In the genomic region with DNA sequence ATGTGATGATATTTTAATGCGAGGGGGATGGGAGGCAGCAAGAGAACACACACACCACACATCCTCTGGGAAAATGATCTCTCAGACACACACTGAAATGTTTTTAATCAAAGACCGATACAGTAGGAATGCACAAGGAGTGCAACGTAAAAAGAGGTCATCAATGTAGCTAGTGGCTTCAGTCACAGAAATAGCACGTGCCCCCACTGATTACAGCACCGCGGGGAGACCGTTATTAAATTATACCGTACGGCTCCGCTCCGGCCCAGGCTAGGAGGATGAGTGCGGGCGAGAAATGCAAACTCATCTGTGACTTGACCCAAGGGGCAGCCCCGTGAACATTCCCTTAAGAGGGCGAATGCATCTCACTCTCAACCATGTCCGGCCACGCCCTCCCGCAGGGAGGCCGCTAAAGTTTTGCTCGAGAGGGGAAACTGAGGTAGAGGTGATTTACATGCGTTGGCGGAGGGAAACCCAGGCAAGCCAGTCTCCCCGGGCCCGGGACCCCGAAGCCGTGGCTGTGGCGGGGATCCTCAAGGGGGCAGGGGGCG, we compare ENCODE assay signal across 8 cellular contexts. TPM values are rescaled to one million over a fixed set of nuclear protein-coding genes. Genes with fewer than 3 reads are reported as not detected.
A peak's percentile ranks its signal among the peaks of the same experiment; 100 is the strongest.
DNase-seq lines count a peak whose midpoint lies in the region; ATAC-seq, FAIRE-seq and TF ChIP-seq lines count a peak whose summit lies in the region.

No MANE protein-coding gene starts in this region.

- no peak for FAIRE-seq in endothelial cell of umbilical vein (lab: Jason Lieb, UNC)

- H2AFZ ChIP-seq in endothelial cell of umbilical vein (ENCODE audit: low read depth, low read length) = no peak overlapping the region

- no peaks in the 10 kb centered on the region for H3K27me3 Mint-ChIP-seq in activated B cell treated with CpG ODN at 0.5 μM for 24 hours
- no peaks in the 10 kb centered on the region for H3K27me3 Mint-ChIP-seq in stimulated activated memory B cell treated with anti-CD40 and anti-IgM and Interleukin-4, amounts not matched to agents 10 μg/mL and 1 μg/mL and 100 μg/mL, for 72 hours

- H3K4me1 ChIP-seq in endothelial cell of umbilical vein (ENCODE audit: control insufficient read depth, extremely low read depth, insufficient read depth, low read length) (peaks cover 29% of the 10 kb centered on the region), mucosa of descending colon (ENCODE audit: low read depth) (peaks cover 43% of the 10 kb centered on the region)

- no peaks in the 10 kb centered on the region for H3K9me3 Mint-ChIP-seq in activated B cell treated with CpG ODN at 0.5 μM for 24 hours
- H3K9me3 Mint-ChIP-seq in stimulated activated memory B cell treated with anti-CD40 and anti-IgM and Interleukin-4, amounts not matched to agents 10 μg/mL and 1 μg/mL and 100 μg/mL, for 72 hours = no peaks in the 10 kb centered on the region

- H3K36me3 Mint-ChIP-seq in activated B cell treated with CpG ODN at 0.5 μM for 24 hours (ENCODE audit: low read depth) = peaks cover 52% of the 10 kb centered on the region
- H3K36me3 Mint-ChIP-seq in stimulated activated memory B cell treated with anti-CD40 and anti-IgM and Interleukin-4, amounts not matched to agents 10 μg/mL and 1 μg/mL and 100 μg/mL, for 72 hours = peaks cover 11% of the 10 kb centered on the region

- CTCF ChIA-PET in activated B cell treated with CpG ODN at 0.5 μM for 24 hours (lab: Charles Lee) = no interaction called here
- CTCF ChIA-PET in endothelial cell of umbilical vein (lab: Charles Lee) = interaction anchor here (1.4 to 2.2 kb wide), 2 partner anchors 9 to 32 kb away, joined by 3 to 8 read pairs; no protein-coding TSS in a partner anchor

- H3K27ac Mint-ChIP-seq in activated B cell treated with CpG ODN at 0.5 μM for 24 hours = peak overlapping the region; percentile 96
- H3K27ac Mint-ChIP-seq in stimulated activated memory B cell treated with anti-CD40 and anti-IgM and Interleukin-4, amounts not matched to agents 10 μg/mL and 1 μg/mL and 100 μg/mL, for 72 hours = peak overlapping the region; percentile 89

- H3K4me3 ChIP-seq in endothelial cell of umbilical vein (replicated peaks in 1 of 3; ENCODE audit: insufficient read depth in 1 of 3, low read depth in 1 of 3, low read length in 3 of 3) = peak overlapping the region; percentile 26 to 94 (median 81)
- peak overlapping the region; percentile 75 for H3K4me3 ChIP-seq in mucosa of descending colon

- H3K36me3 ChIP-seq in endothelial cell of umbilical vein (ENCODE audit: control insufficient read depth in 2 of 2, extremely low read depth in 1 of 2, insufficient read depth in 2 of 2, low read length in 2 of 2) (peaks cover 2 to 6% of the 10 kb centered on the region in 2 experiments), mucosa of descending colon (ENCODE audit: low read depth) (no peaks in the 10 kb centered on the region)

- peaks cover 86% of the 10 kb centered on the region for H3K79me2 ChIP-seq in endothelial cell of umbilical vein (ENCODE audit: control insufficient read depth, insufficient read depth, low read length)

- no peaks in the 10 kb centered on the region for H3K27me3 ChIP-seq in endothelial cell of umbilical vein (ENCODE audit: control insufficient read depth in 2 of 2, insufficient read depth in 2 of 2, low read length in 2 of 2)

- DNase-seq in D341Med (ENCODE audit: low spot score) (peak; percentile 44), HK-2 (ENCODE audit: unreplicated experiment) (peak; percentile 42), activated B cell treated with CpG ODN at 0.5 μM for 24 hours (no peak), endothelial cell of umbilical vein (ENCODE audit: low read depth, low spot score) (peak; percentile 48), mucosa of descending colon (peak in 1 of 3 donors; percentile 38), NCI-H1436 (lab: John Stamatoyannopoulos, UW) (no peak)

- H3K9me1 ChIP-seq in endothelial cell of umbilical vein (replicated peaks; ENCODE audit: control insufficient read depth, extremely low read depth, insufficient read depth, low read length) = no peaks in the 10 kb centered on the region

- peaks cover 5% of the 10 kb centered on the region for H4K20me1 ChIP-seq in endothelial cell of umbilical vein (replicated peaks; ENCODE audit: control insufficient read depth, extremely low read depth, insufficient read depth, low read length)

- intact Hi-C loops in activated B cell treated with CpG ODN at 0.5 μM for 24 hours (cut with micrococcal nuclease) (no loop called here), endothelial cell of umbilical vein (cut with micrococcal nuclease) (no loop called here), mucosa of descending colon (cut with DNase I, micrococcal nuclease) (no loop called here)

- peak overlapping the region; percentile 95 for H3K4me3 Mint-ChIP-seq in activated B cell treated with CpG ODN at 0.5 μM for 24 hours
- peak overlapping the region; percentile 81 for H3K4me3 Mint-ChIP-seq in stimulated activated memory B cell treated with anti-CD40 and anti-IgM and Interleukin-4, amounts not matched to agents 10 μg/mL and 1 μg/mL and 100 μg/mL, for 72 hours

- H3K9ac ChIP-seq in endothelial cell of umbilical vein (replicated peaks; ENCODE audit: extremely low read depth, insufficient read depth, low read length) = peak overlapping the region; percentile 91

- H3K4me1 Mint-ChIP-seq in activated B cell treated with CpG ODN at 0.5 μM for 24 hours = peaks cover 63% of the 10 kb centered on the region
- H3K4me1 Mint-ChIP-seq in stimulated activated memory B cell treated with anti-CD40 and anti-IgM and Interleukin-4, amounts not matched to agents 10 μg/mL and 1 μg/mL and 100 μg/mL, for 72 hours = peaks cover 62% of the 10 kb centered on the region

- H3K27ac ChIP-seq in endothelial cell of umbilical vein (ENCODE audit: insufficient read depth, low read depth, low read length) = peak overlapping the region; percentile 80

- no TSS peak for BruUV-seq in endothelial cell of umbilical vein (replicated peaks; lab: Mats Ljungman, UMichigan)

- no peaks in the 10 kb centered on the region for H3K9me3 ChIP-seq in endothelial cell of umbilical vein (replicated peaks; ENCODE audit: control insufficient read depth, insufficient read depth, low read length)
- H3K9me3 ChIP-seq in mucosa of descending colon = no peaks in the 10 kb centered on the region

- TF ChIP-seq POLR2A in endothelial cell of umbilical vein (IDR thresholded peaks at IDR 0.05; ENCODE audit: low read depth, low read length) = no peak

- ATAC-seq in GM19467 (IDR thresholded peaks at IDR 0.05; ENCODE audit: unreplicated experiment) = peak; percentile 34
- ATAC-seq in activated B cell treated with CpG ODN at 0.5 μM for 24 hours (ENCODE audit: low read depth) = peak; percentile 69
- peak; percentile 50 for ATAC-seq in mucosa of descending colon
- peak; percentile 89 for ATAC-seq in stimulated activated memory B cell treated with anti-CD40 and anti-IgM and Interleukin-4, amounts not matched to agents 10 μg/mL and 1 μg/mL and 100 μg/mL, for 72 hours

- no peak for TF ChIP-seq CTCF in activated B cell treated with CpG ODN at 0.5 μM for 24 hours (IDR thresholded peaks at IDR 0.05)
- TF ChIP-seq CTCF in endothelial cell of umbilical vein (IDR thresholded peaks at IDR 0.05; ENCODE audit: extremely low read depth in 1 of 2, insufficient read depth in 1 of 2, low read depth in 1 of 2, low read length in 2 of 2) = no peak
- no peak for TF ChIP-seq CTCF in mucosa of descending colon (IDR thresholded peaks at IDR 0.05)

- dilution Hi-C loops in endothelial cell of umbilical vein (cut with MboI; ENCODE audit: extremely low pct_ligation_motif_present, low sequenced_read_pairs) = no loop called here

- peak overlapping the region; percentile 85 for H3K4me2 ChIP-seq in endothelial cell of umbilical vein (ENCODE audit: insufficient read depth, low read length)

- POLR2A ChIA-PET in activated B cell treated with CpG ODN at 0.5 μM for 24 hours (lab: Charles Lee) (interaction anchor here (0.9 to 3.7 kb wide), 4 partner anchors 14 to 387 kb away, joined by 3 to 22 read pairs (median 4); a partner anchor contains a TSS), endothelial cell of umbilical vein (lab: Charles Lee) (no interaction called here)

RNA-seq across cellular contexts. Expression of a gene that starts 0.6 kb away (rescaled TPM):
- total RNA-seq in activated B cell treated with CpG ODN at 0.5 μM for 24 hours (221 and 262 TPM in 2 replicates), endothelial cell of umbilical vein (146 and 150 TPM in 2 replicates), mucosa of descending colon (100 to 1,000 TPM; 108 to 159 (median 128) TPM)
- polyA plus RNA-seq in endothelial cell of umbilical vein = 125 and 128 TPM in 2 replicates
- polyA plus RNA-seq in endothelial cell of umbilical vein (2011; cell fraction: cytosol; rRNA removed) = 90.6 and 93.1 TPM in 2 replicates
- polyA plus RNA-seq in endothelial cell of umbilical vein (2011; cell fraction: nucleus; rRNA removed) = 493 and 664 TPM in 2 replicates
- 101 and 127 TPM in 2 replicates for polyA plus RNA-seq in endothelial cell of umbilical vein (2012)
- 252 and 266 TPM in 2 replicates for polyA minus RNA-seq in endothelial cell of umbilical vein
- polyA minus RNA-seq in endothelial cell of umbilical vein (2011; cell fraction: cytosol; rRNA and poly(A)+ RNA removed) = 94.8 TPM
- 364 and 508 TPM in 2 replicates for polyA minus RNA-seq in endothelial cell of umbilical vein (2011; cell fraction: nucleus; rRNA and poly(A)+ RNA removed)

RNA-seq across cellular contexts. Expression of a gene that starts 41.8 kb away (rescaled TPM):
- total RNA-seq in activated B cell treated with CpG ODN at 0.5 μM for 24 hours = 40.0 and 42.7 TPM in 2 replicates
- total RNA-seq in endothelial cell of umbilical vein = 77.5 and 84.8 TPM in 2 replicates
- 164 and 169 TPM in 2 replicates for polyA plus RNA-seq in endothelial cell of umbilical vein
- 62.7 and 68.8 TPM in 2 replicates for polyA plus RNA-seq in endothelial cell of umbilical vein (2011; cell fraction: cytosol; rRNA removed)
- 113 and 123 TPM in 2 replicates for polyA plus RNA-seq in endothelial cell of umbilical vein (2011; cell fraction: nucleus; rRNA removed)
- 70.3 and 74.8 TPM in 2 replicates for polyA plus RNA-seq in endothelial cell of umbilical vein (2012)
- polyA minus RNA-seq in endothelial cell of umbilical vein = 76.4 and 90.0 TPM in 2 replicates
- polyA minus RNA-seq in endothelial cell of umbilical vein (2011; cell fraction: cytosol; rRNA and poly(A)+ RNA removed) = 20.9 TPM
- polyA minus RNA-seq in endothelial cell of umbilical vein (2011; cell fraction: nucleus; rRNA and poly(A)+ RNA removed) = 38.8 and 47.7 TPM in 2 replicates
- 10 to 100 TPM; 37.7 to 42.3 (median 38.3) TPM for total RNA-seq in mucosa of descending colon

RNA-seq across cellular contexts. Expression of a gene that starts 42.1 kb away (rescaled TPM):
- total RNA-seq in activated B cell treated with CpG ODN at 0.5 μM for 24 hours = 61.5 and 73.1 TPM in 2 replicates
- 47.7 and 49.4 TPM in 2 replicates for total RNA-seq in endothelial cell of umbilical vein
- polyA plus RNA-seq in endothelial cell of umbilical vein = 27.2 and 33.6 TPM in 2 replicates
- polyA plus RNA-seq in endothelial cell of umbilical vein (2011; cell fraction: cytosol; rRNA removed) = 48.3 and 59.0 TPM in 2 replicates
- 28.7 and 32.2 TPM in 2 replicates for polyA plus RNA-seq in endothelial cell of umbilical vein (2011; cell fraction: nucleus; rRNA removed)
- polyA plus RNA-seq in endothelial cell of umbilical vein (2012) = 29.9 and 42.7 TPM in 2 replicates
- 19.2 and 19.9 TPM in 2 replicates for polyA minus RNA-seq in endothelial cell of umbilical vein
- polyA minus RNA-seq in endothelial cell of umbilical vein (2011; cell fraction: cytosol; rRNA and poly(A)+ RNA removed) = 25.6 TPM
- polyA minus RNA-seq in endothelial cell of umbilical vein (2011; cell fraction: nucleus; rRNA and poly(A)+ RNA removed) = 7.3 and 11.7 TPM in 2 replicates
- total RNA-seq in mucosa of descending colon = 10 to 100 TPM; 17.7 to 18.2 (median 18.1) TPM

Comparison
In these comparisons a context has a peak if more than half of its experiments do, and no peak if none do; other contexts are left out.
1. DNase-seq: peak in D341Med (single experiment), HK-2 (single experiment) and endothelial cell of umbilical vein (single experiment); none in activated B cell treated with CpG ODN at 0.5 μM for 24 hours (single experiment) and NCI-H1436 (single experiment).
2. ATAC-seq: peak in every context shown above with its lines; median percentile 89 in stimulated activated memory B cell treated with anti-CD40 and anti-IgM and Interleukin-4, amounts not matched to agents 10 μg/mL and 1 μg/mL and 100 μg/mL, for 72 hours; 69 in activated B cell treated with CpG ODN at 0.5 μM for 24 hours; 50 in mucosa of descending colon; 34 in GM19467.